In the genomic region with DNA sequence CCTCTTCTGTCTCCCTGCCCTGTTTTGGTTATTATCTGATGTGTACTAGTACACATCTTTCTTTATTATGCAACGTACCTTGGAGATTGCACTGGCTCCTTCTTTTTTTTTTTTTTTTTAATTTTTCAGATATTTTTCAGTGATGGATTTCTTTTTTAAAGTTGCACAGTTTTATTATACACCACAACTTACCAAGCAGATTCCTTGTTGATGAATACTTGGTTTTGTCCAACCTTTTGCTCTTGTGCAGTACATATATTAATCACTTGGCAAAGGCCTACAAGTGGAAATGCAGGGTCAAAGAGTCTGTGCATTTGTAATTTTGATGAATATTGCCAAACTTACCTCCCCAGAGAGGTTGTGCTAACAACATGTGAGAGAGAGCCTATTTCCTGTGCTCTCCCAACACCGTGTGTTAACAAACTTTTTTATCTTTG, we compare ENCODE assay signal across 11 cellular contexts. TPM values are rescaled to one million over a fixed set of nuclear protein-coding genes. Genes with fewer than 3 reads are reported as not detected.
DNase-seq lines count a peak whose midpoint lies in the region; ATAC-seq, FAIRE-seq and TF ChIP-seq lines count a peak whose summit lies in the region.
"Had no signal": no experiment of that assay in that cellular context is flagged by ENCODE, and none has a peak within 500 bp of the region (broad histone marks: within the 10 kb centered on the region; RNA-seq: fewer than 3 reads in every experiment).

No MANE protein-coding gene starts in this region.

- POLR2A ChIA-PET in K562 (lab: Yijun Ruan, JAX), result no interaction called here
- POLR2A ChIA-PET in CD8-positive, alpha-beta T cell (lab: Charles Lee), result no interaction called here

- no peaks in the 10 kb centered on the region for H3K79me2 ChIP-seq in K562 (ENCODE audit: control insufficient read depth, insufficient read depth, low read length)

- no peaks in the 10 kb centered on the region for H3K9me3 Mint-ChIP-seq in CD8-positive, alpha-beta T cell
- H3K9me3 Mint-ChIP-seq: activated B cell treated with CpG ODN at 0.5 μM for 24 hours had no signal

- peaks cover 7% of the 10 kb centered on the region for H3K4me1 Mint-ChIP-seq in CD8-positive, alpha-beta T cell (ENCODE audit: low read depth)

- no peaks in the 10 kb centered on the region for H3K36me3 ChIP-seq in K562 (ENCODE audit: control insufficient read depth, insufficient read depth, low read length)
- no peaks in the 10 kb centered on the region for H3K36me3 ChIP-seq in left lung
- H3K36me3 ChIP-seq in aorta (ENCODE audit: control insufficient read depth in 1 of 2, insufficient read depth in 2 of 2, low read length in 1 of 2), result no peaks in the 10 kb centered on the region
- no peaks in the 10 kb centered on the region for H3K36me3 ChIP-seq in CD8-positive, alpha-beta T cell (ENCODE audit: insufficient read depth, low read length)

- no peaks in the 10 kb centered on the region for H4K20me1 ChIP-seq in K562 (replicated peaks; ENCODE audit: control insufficient read depth, insufficient read depth, low read length)

- H3K27ac ChIP-seq in K562 (ENCODE audit: extremely low read depth, low read depth, low read length) (peak overlapping the region; percentile 74), left lung (peak overlapping the region; percentile 78 to 81), aorta (ENCODE audit: low read depth in 1 of 2, low read length in 2 of 2) (peak overlapping the region; percentile 37 to 45)
- no peak overlapping the region for H3K27ac ChIP-seq in CD8-positive, alpha-beta T cell (ENCODE audit: low read depth, low read length)

- H3K4me1 ChIP-seq in K562 (replicated peaks in 1 of 2; ENCODE audit: control insufficient read depth in 2 of 2, insufficient read depth in 2 of 2, low read length in 2 of 2) (peaks cover 32 to 60% of the 10 kb centered on the region in 2 experiments), left lung (peaks cover 19 to 83% of the 10 kb centered on the region in 2 donors), aorta (ENCODE audit: control insufficient read depth in 1 of 2, insufficient read depth in 2 of 2, low read length in 2 of 2) (peaks cover 0 to 16% of the 10 kb centered on the region in 2 donors)
- no peaks in the 10 kb centered on the region for H3K4me1 ChIP-seq in CD8-positive, alpha-beta T cell (ENCODE audit: insufficient read depth, low read length)

- DNase-seq in Right ventricle myocardium inferior (ENCODE audit: missing footprints) (no peak), cardiac septum (ENCODE audit: low spot score) (no peak), K562 (ENCODE audit: extremely low read depth in 1 of 4, low spot score in 3 of 4) (no peak), left lung (no peak), aorta (no peak), NCI-H2227 (lab: John Stamatoyannopoulos, UW; ENCODE audit: unreplicated experiment) (no peak), GOT3 (lab: John Stamatoyannopoulos, UW) (no peak)
- no peak for DNase-seq in CD8-positive, alpha-beta T cell
- DNase-seq: activated B cell treated with CpG ODN at 0.5 μM for 24 hours, NCI-H524 treated with DMSO at 0.1 percent for 48 hours had no signal

- H3K36me3 Mint-ChIP-seq in CD8-positive, alpha-beta T cell, result no peaks in the 10 kb centered on the region

- no peak overlapping the region for H3K27ac Mint-ChIP-seq in CD8-positive, alpha-beta T cell
- H3K27ac Mint-ChIP-seq: activated B cell treated with CpG ODN at 0.5 μM for 24 hours; activated naive CD8-positive, alpha-beta T cell had no signal

- intact Hi-C loops in Right ventricle myocardium inferior (cut with DNase I) (no loop called here), cardiac septum (cut with DNase I) (loop anchor here (5.0 to 10.0 kb wide), 2 partner anchors 133 to 351 kb away; a partner anchor contains a TSS), K562 (cut with micrococcal nuclease) (no loop called here), left lung (cut with DNase I) (no loop called here), aorta (cut with DNase I) (loop anchor here in 1 of 2 donors (2.0 to 5.0 kb wide), 2 partner anchors 19 to 53 kb away; no protein-coding TSS in a partner anchor)
- intact Hi-C loops in CD8-positive, alpha-beta T cell (cut with DNase I, micrococcal nuclease), result no loop called here

- no peak overlapping the region for H3K4me3 Mint-ChIP-seq in CD8-positive, alpha-beta T cell
- H3K4me3 Mint-ChIP-seq: activated B cell treated with CpG ODN at 0.5 μM for 24 hours; activated naive CD8-positive, alpha-beta T cell had no signal

- ATAC-seq in Right ventricle myocardium inferior (peak; percentile 11), K562 (no peak), left lung (no peak), aorta (ENCODE audit: low FRiP score) (no peak)
- ATAC-seq in CD8-positive, alpha-beta T cell, result no peak

- in situ Hi-C loops in K562 (cut with MboI), result no loop called here

- no peaks in the 10 kb centered on the region for H3K27me3 ChIP-seq in K562 (ENCODE audit: control insufficient read depth in 2 of 2, insufficient read depth in 2 of 2, low read length in 2 of 2)
- H3K27me3 ChIP-seq in left lung, result no peaks in the 10 kb centered on the region
- H3K27me3 ChIP-seq in aorta (ENCODE audit: control insufficient read depth in 1 of 2, insufficient read depth in 2 of 2, low read length in 1 of 2), result no peaks in the 10 kb centered on the region
- no peaks in the 10 kb centered on the region for H3K27me3 ChIP-seq in CD8-positive, alpha-beta T cell (ENCODE audit: insufficient read depth, low read length)

- CTCF ChIA-PET in K562 (lab: Yijun Ruan, JAX; ENCODE audit: low intra/inter-chr PET ratio), result no interaction called here
- CTCF ChIA-PET in CD8-positive, alpha-beta T cell (lab: Charles Lee), result interaction anchor here (1.2 to 4.8 kb wide), 2 partner anchors 11 to 20 kb away, joined by 3 to 22 read pairs; no protein-coding TSS in a partner anchor

- H3K4me2 ChIP-seq in K562 (ENCODE audit: insufficient read depth, low read length), result peak overlapping the region; percentile 66

- TF ChIP-seq EP300 in K562 (IDR thresholded peaks at IDR 0.05; ENCODE audit: low read length), result no peak

- no peak for TF ChIP-seq POLR2A in K562 (conservative IDR thresholded peaks at IDR 0.05)

- no peak for FAIRE-seq in K562 (lab: Jason Lieb, UNC)

- TF ChIP-seq RAD21 in K562 (CRISPR knock-in tag; conservative IDR thresholded peaks at IDR 0.05 in 1 of 2, IDR thresholded peaks at IDR 0.05 in 1 of 2), result no peak

- no TSS peak for BruUV-seq in K562 (replicated peaks; lab: Mats Ljungman, UMichigan)

- TF ChIP-seq CTCF in K562 (IDR thresholded peaks at IDR 0.05 in 2 of 3, conservative IDR thresholded peaks at IDR 0.05 in 1 of 3; ENCODE audit: insufficient read depth in 2 of 3, low read depth in 1 of 3, low read length in 3 of 3) (no peak), left lung (IDR thresholded peaks at IDR 0.05) (no peak)
- no peak for TF ChIP-seq CTCF in CD8-positive, alpha-beta T cell (IDR thresholded peaks at IDR 0.05)

- H3K9me1 ChIP-seq in K562 (ENCODE audit: control insufficient read depth, insufficient read depth, low read length), result no peaks in the 10 kb centered on the region

- H3K9me3 ChIP-seq in K562 (replicated peaks; ENCODE audit: control insufficient read depth, insufficient read depth, low read depth, low read length) (0 out of 2 replicates have a peak, but pooled peaks cover under 1% of the 10 kb centered on the region), left lung (no peaks in the 10 kb centered on the region), aorta (ENCODE audit: control insufficient read depth, low read length) (no peaks in the 10 kb centered on the region)
- H3K9me3 ChIP-seq in CD8-positive, alpha-beta T cell (ENCODE audit: low read length), result no peaks in the 10 kb centered on the region

- no peaks in the 10 kb centered on the region for H3K27me3 Mint-ChIP-seq in CD8-positive, alpha-beta T cell (ENCODE audit: low read depth)
- H3K27me3 Mint-ChIP-seq: activated B cell treated with CpG ODN at 0.5 μM for 24 hours; activated naive CD8-positive, alpha-beta T cell had no signal

- peak overlapping the region; percentile 92 for H2AFZ ChIP-seq in K562 (ENCODE audit: low read depth, low read length)

- H3K4me3 ChIP-seq in K562 (no peak overlapping the region), left lung (no peak overlapping the region), aorta (ENCODE audit: low read length in 2 of 2) (no peak overlapping the region)
- H3K4me3 ChIP-seq in CD8-positive, alpha-beta T cell (ENCODE audit: low read depth, low read length), result no peak overlapping the region

- H3K9ac ChIP-seq in K562 (ENCODE audit: insufficient read depth in 1 of 2, low read depth in 2 of 2, low read length in 2 of 2), result peak overlapping the region in 1 of 2 experiments; percentile 69; a peak in 1 of 4 replicates

- 14% methylated on average over 1 of the region's 2 CpGs for WGBS in K562 (ENCODE audit: insufficient coverage, low coverage, missing lambda C conversion rate)
- WGBS in aorta, 2 donors, result 10 to 13% methylated on average over 2 of the region's 2 CpGs

RNA-seq across cellular contexts. Expression of a gene that starts 50.1 kb away (rescaled TPM):
- 7.4 TPM for total RNA-seq in Right ventricle myocardium inferior
- 8.5 TPM for total RNA-seq in cardiac septum
- 44.6 and 48.3 TPM in 2 replicates for total RNA-seq in K562 (2011; cell fraction: chromatin; rRNA removed; ENCODE audit: low replicate concordance)
- total RNA-seq in K562 (2011; cell fraction: nucleolus; rRNA removed), result 26.7 and 28.9 TPM in 2 replicates
- total RNA-seq in K562 (2011; cell fraction: nucleoplasm; rRNA removed), result 56.0 and 88.0 TPM in 2 replicates
- 15.7 and 17.3 TPM in 2 replicates for total RNA-seq in K562 (2014; rRNA removed)
- total RNA-seq in K562 (2014; rRNA removed; fragmentation: Illumina TruSeq; extraction: Trizol), result 18.8 and 20.3 TPM in 2 replicates
- 14.1 and 14.7 TPM in 2 replicates for total RNA-seq in K562 (2015; rRNA removed; fragmentation: Illumina TruSeq; extraction: Trizol)
- 42.6 and 51.9 TPM in 2 replicates for total RNA-seq in K562 (2021)
- 23.1 and 43.4 TPM in 2 replicates for polyA plus RNA-seq in K562 (2011; rRNA removed)
- 24.8 and 52.3 TPM in 2 replicates for polyA plus RNA-seq in K562 (2011; cell fraction: cytosol; rRNA removed)
- polyA plus RNA-seq in K562 (2011; cell fraction: nucleus; rRNA removed), result 39.0 and 49.3 TPM in 2 replicates
- 22.7 and 30.7 TPM in 2 replicates for polyA plus RNA-seq in K562 (2012)
- polyA plus RNA-seq in K562 (2014; fragmentation: Illumina TruSeq; extraction: Trizol), result 33.9 and 35.5 TPM in 2 replicates
- 10 to 100 TPM; 10.1 to 21.8 TPM for polyA plus RNA-seq in K562 (2014; fragmentation: Nextera tagmentation; extraction: Ambion mirVana)
- 21.0 and 22.4 TPM in 2 replicates for polyA plus RNA-seq in K562 (2014; rRNA removed)
- 19.7 and 35.1 TPM in 2 replicates for polyA minus RNA-seq in K562 (2011; rRNA and poly(A)+ RNA removed)
- 25.3 and 46.8 TPM in 2 replicates for polyA minus RNA-seq in K562 (2011; cell fraction: cytosol; rRNA and poly(A)+ RNA removed)
- 10.1 and 22.5 TPM in 2 replicates for polyA minus RNA-seq in K562 (2011; cell fraction: nucleus; rRNA and poly(A)+ RNA removed)
- total RNA-seq in left lung, result 10 to 100 TPM; 27.4 to 46.2 TPM
- total RNA-seq in aorta, result 10 to 100 TPM; 44.5 to 57.6 TPM
- polyA plus RNA-seq in aorta, result 10 to 100 TPM in 1 of 2 donors, 1 to 10 TPM in 1; 4.1 to 14.8 TPM
- 1 to 10 TPM; 5.6 to 7.2 TPM for total RNA-seq in CD8-positive, alpha-beta T cell
